1 cellular context compared by ENCODE assay signal in the genomic region with DNA sequence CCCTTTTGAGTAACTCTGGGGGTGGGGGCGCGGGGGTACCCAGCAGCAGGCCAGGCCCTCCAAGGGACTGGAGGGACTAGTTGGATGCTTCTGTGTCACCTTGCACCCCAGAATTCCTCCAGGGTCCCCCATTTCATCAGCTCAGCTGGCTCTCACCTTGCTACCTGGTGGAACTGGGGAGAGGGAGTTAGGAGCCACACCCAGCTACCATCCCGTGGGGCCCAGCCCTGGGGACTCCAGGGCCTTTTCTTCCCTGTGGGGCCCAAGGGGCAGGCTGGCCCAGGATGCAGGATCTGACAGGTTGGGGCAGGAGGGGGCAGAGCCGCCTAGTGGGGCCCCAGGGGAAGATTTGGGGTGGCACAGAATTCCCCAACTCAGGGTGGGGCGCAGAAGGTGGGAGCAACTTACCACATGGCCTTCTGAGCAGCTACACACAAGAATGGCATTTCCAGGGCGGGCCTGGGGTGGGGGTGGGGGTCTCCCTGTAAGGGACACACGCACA.
TF ChIP-seq lines count a peak whose summit lies in the region.

No MANE protein-coding gene starts in this region.

TF ChIP-seq in HepG2, 621 proteins besides CTCF, POLR2A, EP300 and RAD21:
- no peak for TF ChIP-seq ARNT (IDR thresholded peaks at IDR 0.05)
- TF ChIP-seq, protein P1, sequence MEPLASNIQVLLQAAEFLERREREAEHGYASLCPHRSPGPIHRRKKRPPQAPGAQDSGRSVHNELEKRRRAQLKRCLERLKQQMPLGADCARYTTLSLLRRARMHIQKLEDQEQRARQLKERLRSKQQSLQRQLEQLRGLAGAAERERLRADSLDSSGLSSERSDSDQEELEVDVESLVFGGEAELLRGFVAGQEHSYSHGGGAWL (CRISPR knock-in tag; IDR thresholded peaks at IDR 0.05), result no peak
- no peak for TF ChIP-seq KDM5B (CRISPR knock-in tag; IDR thresholded peaks at IDR 0.05; ENCODE audit: borderline replicate concordance)
- TF ChIP-seq HMGA1 (CRISPR knock-in tag; conservative IDR thresholded peaks at IDR 0.05), result no peak
- no peak for TF ChIP-seq PHF21A (CRISPR knock-in tag; IDR thresholded peaks at IDR 0.05)
- no peak for TF ChIP-seq ZNF263 (CRISPR knock-in tag; IDR thresholded peaks at IDR 0.05)
- no peak for TF ChIP-seq SIX4 (CRISPR knock-in tag; IDR thresholded peaks at IDR 0.05)
- TF ChIP-seq ZMAT3 (CRISPR knock-in tag; conservative IDR thresholded peaks at IDR 0.05), result no peak
- TF ChIP-seq MEF2D (CRISPR knock-in tag; IDR thresholded peaks at IDR 0.05), result no peak
- no peak for TF ChIP-seq ZNF878 (CRISPR knock-in tag; IDR thresholded peaks at IDR 0.05)
TF ChIP-seq in HepG2: peak in this region for 0.
